ENCODE assay signal across 8 cellular contexts in the genomic region with DNA sequence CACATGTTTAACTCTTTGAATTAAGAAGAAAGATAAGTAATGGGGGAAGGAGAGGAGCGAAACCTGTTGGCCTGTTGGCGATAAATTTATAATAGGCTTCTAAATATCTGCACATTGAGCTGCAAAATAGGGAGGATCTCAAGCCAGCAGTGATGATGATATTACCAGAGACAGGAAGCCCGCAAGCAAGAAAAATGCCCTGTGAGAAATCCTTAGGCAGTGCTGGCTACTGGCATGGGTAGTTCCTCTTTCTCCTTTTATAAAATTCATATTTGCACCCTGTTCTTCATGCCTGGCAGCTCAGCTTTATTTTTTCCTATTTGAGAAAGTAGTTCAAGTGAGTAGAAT. TPM values are rescaled to one million over a fixed set of nuclear protein-coding genes. Genes with fewer than 3 reads are reported as not detected.
A peak's percentile ranks its signal among the peaks of the same experiment; 100 is the strongest.
DNase-seq lines count a peak whose midpoint lies in the region; ATAC-seq and TF ChIP-seq lines count a peak whose summit lies in the region.

No MANE protein-coding gene starts in this region.

- intact Hi-C loops in heart right ventricle (cut with DNase I) (loop anchor here in 7 of 10 donors (5.0 to 10.0 kb wide), 7 partner anchors 40 to 188 kb away; a partner anchor contains a TSS), cardiac septum (cut with DNase I) (loop anchor here (2.0 to 10.0 kb wide), 3 partner anchors 78 to 252 kb away; a partner anchor contains a TSS)

- H3K36me3 ChIP-seq in heart right ventricle = no peaks in the 10 kb centered on the region
- no peaks in the 10 kb centered on the region for H3K36me3 ChIP-seq in effector memory CD4-positive, alpha-beta T cell (ENCODE audit: control insufficient read depth, insufficient read depth, low read length)

- no peaks in the 10 kb centered on the region for H3K27me3 Mint-ChIP-seq in nephron (ENCODE audit: low read depth)

- H3K9me3 ChIP-seq in heart right ventricle = no peaks in the 10 kb centered on the region
- no peaks in the 10 kb centered on the region for H3K9me3 ChIP-seq in effector memory CD4-positive, alpha-beta T cell (ENCODE audit: control insufficient read depth, low read length)

- H3K9me3 Mint-ChIP-seq in nephron = no peaks in the 10 kb centered on the region

- DNase-seq in heart right ventricle = peak in 1 of 2 donors; percentile 15
- no peak for DNase-seq in cardiac septum (ENCODE audit: low spot score)
- peak; percentile 82 for DNase-seq in SIG-M5 treated with dmso at 0.1 percent for 504 hours (lab: John Stamatoyannopoulos, UW; ENCODE audit: unreplicated experiment)
- no peak for DNase-seq in effector memory CD4-positive, alpha-beta T cell
- DNase-seq in NCI-H2196 treated with DMSO at 0.1 percent for 48 hours (lab: John Stamatoyannopoulos, UW; ENCODE audit: unreplicated experiment) = no peak

- peak overlapping the region in 9 of 10 donors; percentile 92 to 97 (median 95) for H3K27ac ChIP-seq in heart right ventricle
- H3K27ac ChIP-seq in effector memory CD4-positive, alpha-beta T cell (ENCODE audit: insufficient read depth, low read length, poor library complexity, severe bottlenecking) = peak overlapping the region; percentile 91

- H3K27ac Mint-ChIP-seq in nephron = peak overlapping the region; percentile 55 to 68 (median 55)

- peaks cover 37% of the 10 kb centered on the region for H3K4me1 Mint-ChIP-seq in nephron

- peaks cover 11 to 62% (median 33%) of the 10 kb centered on the region in 9 donors for H3K4me1 ChIP-seq in heart right ventricle
- peaks cover 16% of the 10 kb centered on the region for H3K4me1 ChIP-seq in effector memory CD4-positive, alpha-beta T cell (ENCODE audit: control insufficient read depth, insufficient read depth, low read length, poor library complexity, severe bottlenecking)

- no peak for TF ChIP-seq CTCF in heart right ventricle (IDR thresholded peaks at IDR 0.05)
- TF ChIP-seq CTCF in nephron (IDR thresholded peaks at IDR 0.05; ENCODE audit: unreplicated experiment in 3 of 3) = no peak

- no peaks in the 10 kb centered on the region for H3K36me3 Mint-ChIP-seq in nephron (ENCODE audit: low read depth)

- WGBS in heart right ventricle, 2 donors = 9 to 16% methylated on average over 3 of the region's 3 CpGs

- ATAC-seq in heart right ventricle (no peak), HG03342 (IDR thresholded peaks at IDR 0.05; ENCODE audit: unreplicated experiment) (no peak), GM21526 (IDR thresholded peaks at IDR 0.05; ENCODE audit: low FRiP score, unreplicated experiment) (no peak)

- H3K4me3 Mint-ChIP-seq in nephron = peak overlapping the region; percentile 82 to 86 (median 86)

- H3K4me3 ChIP-seq in heart right ventricle = peak overlapping the region; percentile 79 to 97 (median 87)
- peak overlapping the region; percentile 83 for H3K4me3 ChIP-seq in effector memory CD4-positive, alpha-beta T cell (ENCODE audit: insufficient read depth, low read depth, low read length, poor library complexity, severe bottlenecking)

- H3K27me3 ChIP-seq in heart right ventricle = no peaks in the 10 kb centered on the region
- no peaks in the 10 kb centered on the region for H3K27me3 ChIP-seq in effector memory CD4-positive, alpha-beta T cell (replicated peaks; ENCODE audit: control insufficient read depth, insufficient read depth, low read length, poor library complexity, severe bottlenecking)

RNA-seq across cellular contexts. Expression of a gene that starts 0.9 kb away (rescaled TPM):
- total RNA-seq in heart right ventricle (10 to 100 TPM; 15.4 to 22.9 (median 19.5) TPM), cardiac septum (28.0 TPM)
- polyA plus RNA-seq in heart right ventricle = 10 to 100 TPM in 1 of 2 donors, 1 to 10 TPM in 1; 4.3 to 13.9 TPM
